ENCODE assay signal across 16 cellular contexts in the genomic region with DNA sequence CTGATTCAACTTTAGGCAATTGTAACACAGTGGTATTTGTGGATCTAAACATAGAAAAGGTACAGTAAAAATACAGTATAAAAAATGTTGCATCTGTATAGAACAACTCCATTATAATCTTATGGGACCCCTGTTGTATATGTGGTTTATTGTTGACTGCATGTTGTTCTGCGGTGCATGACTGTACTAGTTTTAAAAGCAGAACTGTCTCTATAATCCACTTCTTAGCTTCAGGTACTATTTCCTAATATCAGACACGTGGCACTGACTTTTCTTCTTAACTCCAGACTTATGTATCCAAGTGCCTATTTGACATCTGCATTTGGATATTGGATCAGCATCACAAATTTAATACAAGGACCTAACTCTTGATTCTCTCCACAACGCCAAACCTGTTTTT. TPM values are rescaled to one million over a fixed set of nuclear protein-coding genes. Genes with fewer than 3 reads are reported as not detected.
A peak's percentile ranks its signal among the peaks of the same experiment; 100 is the strongest.
DNase-seq lines count a peak whose midpoint lies in the region; ATAC-seq, FAIRE-seq and TF ChIP-seq lines count a peak whose summit lies in the region.
"Had no signal": no experiment of that assay in that cellular context is flagged by ENCODE, and none has a peak within 500 bp of the region (broad histone marks: within the 10 kb centered on the region; RNA-seq: fewer than 3 reads in every experiment).

No MANE protein-coding gene starts in this region.

- H3K4me1 Mint-ChIP-seq in activated CD8-positive, alpha-beta memory T cell treated with anti-CD3 and anti-CD28 coated beads, Interleukin-2, amount 10 ng/mL, durations not matched to agents 7 days and 5 days = peaks cover 86% of the 10 kb centered on the region
- H3K4me1 Mint-ChIP-seq in activated naive CD8-positive, alpha-beta T cell treated with anti-CD3 and anti-CD28 coated beads, Interleukin-2, amount 10 ng/mL, durations not matched to agents 7 days and 5 days = peaks cover 75% of the 10 kb centered on the region
- H3K4me1 Mint-ChIP-seq in naive thymus-derived CD8-positive, alpha-beta T cell = peaks cover 50 to 95% (median 93%) of the 10 kb centered on the region in 4 donors

- no peak for ATAC-seq in activated CD8-positive, alpha-beta memory T cell treated with anti-CD3 and anti-CD28 coated beads, Interleukin-2, amount 10 ng/mL, durations not matched to agents 7 days and 5 days
- ATAC-seq in activated naive CD8-positive, alpha-beta T cell treated with anti-CD3 and anti-CD28 coated beads, Interleukin-2, amount 10 ng/mL, durations not matched to agents 7 days and 5 days (ENCODE audit: low read depth) = no peak
- no peak for ATAC-seq in naive thymus-derived CD8-positive, alpha-beta T cell
- ATAC-seq in GM21576 (IDR thresholded peaks at IDR 0.05; ENCODE audit: unreplicated experiment) (no peak), GM18517 (IDR thresholded peaks at IDR 0.05; ENCODE audit: unreplicated experiment) (no peak), HG02798 (IDR thresholded peaks at IDR 0.05; ENCODE audit: poor library complexity, unreplicated experiment) (no peak)

- H3K27ac Mint-ChIP-seq in activated CD8-positive, alpha-beta memory T cell treated with anti-CD3 and anti-CD28 coated beads, Interleukin-2, amount 10 ng/mL, durations not matched to agents 7 days and 5 days = peak overlapping the region; percentile 51
- peak overlapping the region; percentile 46 for H3K27ac Mint-ChIP-seq in activated naive CD8-positive, alpha-beta T cell treated with anti-CD3 and anti-CD28 coated beads, Interleukin-2, amount 10 ng/mL, durations not matched to agents 7 days and 5 days
- H3K27ac Mint-ChIP-seq in naive thymus-derived CD8-positive, alpha-beta T cell = peak overlapping the region in 9 of 10 donors; percentile 58 to 96 (median 78)

- CTCF ChIA-PET in activated CD8-positive, alpha-beta memory T cell treated with anti-CD3 and anti-CD28 coated beads, Interleukin-2, amount 10 ng/mL, durations not matched to agents 7 days and 5 days (lab: Charles Lee) = interaction anchor here (0.7 to 1.5 kb wide), 3 partner anchors 10 to 40 kb away, joined by 3 read pairs; no protein-coding TSS in a partner anchor

- peaks cover 17% of the 10 kb centered on the region for H3K36me3 Mint-ChIP-seq in activated CD8-positive, alpha-beta memory T cell treated with anti-CD3 and anti-CD28 coated beads, Interleukin-2, amount 10 ng/mL, durations not matched to agents 7 days and 5 days
- H3K36me3 Mint-ChIP-seq in activated naive CD8-positive, alpha-beta T cell treated with anti-CD3 and anti-CD28 coated beads, Interleukin-2, amount 10 ng/mL, durations not matched to agents 7 days and 5 days = peaks cover 16% of the 10 kb centered on the region
- peaks cover 0 to 25% (median 8%) of the 10 kb centered on the region in 3 donors for H3K36me3 Mint-ChIP-seq in naive thymus-derived CD8-positive, alpha-beta T cell

- no peaks in the 10 kb centered on the region for H3K9me3 Mint-ChIP-seq in activated CD8-positive, alpha-beta memory T cell treated with anti-CD3 and anti-CD28 coated beads, Interleukin-2, amount 10 ng/mL, durations not matched to agents 7 days and 5 days (ENCODE audit: low read depth)
- no peaks in the 10 kb centered on the region for H3K9me3 Mint-ChIP-seq in activated naive CD8-positive, alpha-beta T cell treated with anti-CD3 and anti-CD28 coated beads, Interleukin-2, amount 10 ng/mL, durations not matched to agents 7 days and 5 days
- H3K9me3 Mint-ChIP-seq in naive thymus-derived CD8-positive, alpha-beta T cell = no peaks in the 10 kb centered on the region

- DNase-seq in activated CD8-positive, alpha-beta memory T cell treated with anti-CD3 and anti-CD28 coated beads, Interleukin-2, amount 10 ng/mL, durations not matched to agents 7 days and 5 days = no peak
- no peak for DNase-seq in activated CD8-positive, alpha-beta memory T cell treated with anti-CD3 and anti-CD28 coated beads for 24 hours
- no peak for DNase-seq in GM12891 (ENCODE audit: insufficient read length, low spot score)
- no peak for DNase-seq in activated naive CD8-positive, alpha-beta T cell treated with anti-CD3 and anti-CD28 coated beads, Interleukin-2, amount 10 ng/mL, durations not matched to agents 7 days and 5 days
- DNase-seq in naive thymus-derived CD8-positive, alpha-beta T cell = no peak
- DNase-seq: activated CD4-positive, CD25-positive, alpha-beta regulatory T cell; activated CD8-positive, alpha-beta memory T cell treated with anti-CD3 and anti-CD28 coated beads, Interleukin-2, amount 50 U/mL, for 48 hours; adrenal gland; Calu3; NCI-H446; NK-92 treated with Interleukin-12 subunit alpha and Interleukin-12 subunit beta, amount 100 ng/mL, for 24 hours; right cardiac atrium; T-helper 1 cell had no signal

- TF ChIP-seq POLR2A in GM12891 (IDR thresholded peaks at IDR 0.05; ENCODE audit: low read depth, low read length) = no peak

- H3K4me3 Mint-ChIP-seq in activated CD8-positive, alpha-beta memory T cell treated with anti-CD3 and anti-CD28 coated beads, Interleukin-2, amount 10 ng/mL, durations not matched to agents 7 days and 5 days = no peak overlapping the region
- no peak overlapping the region for H3K4me3 Mint-ChIP-seq in activated naive CD8-positive, alpha-beta T cell treated with anti-CD3 and anti-CD28 coated beads, Interleukin-2, amount 10 ng/mL, durations not matched to agents 7 days and 5 days
- H3K4me3 Mint-ChIP-seq in naive thymus-derived CD8-positive, alpha-beta T cell = peak overlapping the region in 9 of 10 donors; percentile 12 to 78 (median 65)

- FAIRE-seq in GM12891 (lab: Jason Lieb, UNC) = peak; percentile 5

- no peaks in the 10 kb centered on the region for H3K27me3 Mint-ChIP-seq in activated CD8-positive, alpha-beta memory T cell treated with anti-CD3 and anti-CD28 coated beads, Interleukin-2, amount 10 ng/mL, durations not matched to agents 7 days and 5 days
- H3K27me3 Mint-ChIP-seq in activated naive CD8-positive, alpha-beta T cell treated with anti-CD3 and anti-CD28 coated beads, Interleukin-2, amount 10 ng/mL, durations not matched to agents 7 days and 5 days = no peaks in the 10 kb centered on the region
- H3K27me3 Mint-ChIP-seq in naive thymus-derived CD8-positive, alpha-beta T cell = no peaks in the 10 kb centered on the region

- POLR2A ChIA-PET in activated naive CD8-positive, alpha-beta T cell treated with anti-CD3 and anti-CD28 coated beads, Interleukin-2, amount 10 ng/mL, durations not matched to agents 7 days and 5 days (lab: Charles Lee) = interaction anchor here (0.5 kb wide), 1 partner anchor 21 kb away, joined by 3 read pairs; no protein-coding TSS in a partner anchor
- POLR2A ChIA-PET in naive thymus-derived CD8-positive, alpha-beta T cell (lab: Charles Lee) = interaction anchor here (1.4 to 2.0 kb wide), 2 partner anchors 9 to 40 kb away, joined by 5 to 8 read pairs; no protein-coding TSS in a partner anchor

TF ChIP-seq in GM12891, 5 proteins besides CTCF, POLR2A, EP300 and RAD21:
- TF ChIP-seq POU2F2 (IDR thresholded peaks at IDR 0.05; ENCODE audit: low read depth, low read length) = no peak
- peak; percentile 59; the same call in 1 of the 2 replicates for TF ChIP-seq SPI1 (IDR thresholded peaks at IDR 0.05; ENCODE audit: low read depth, low read length)
TF ChIP-seq in GM12891: peak in this region for 1.

RNA-seq across cellular contexts. Expression of gene PACS1, which starts 41.1 kb away (rescaled TPM):
- total RNA-seq in activated CD8-positive, alpha-beta memory T cell treated with anti-CD3 and anti-CD28 coated beads, Interleukin-2, amount 10 ng/mL, durations not matched to agents 7 days and 5 days = 100 to 1,000 TPM in 1 of 2 experiments, 10 to 100 TPM in 1; 96.6 to 104 TPM
- 52.7 TPM for polyA plus RNA-seq in GM12891 (2012; ENCODE audit: low read depth, missing spikeins)
- 100 to 1,000 TPM; 138 to 162 TPM for total RNA-seq in activated naive CD8-positive, alpha-beta T cell treated with anti-CD3 and anti-CD28 coated beads, Interleukin-2, amount 10 ng/mL, durations not matched to agents 7 days and 5 days
- total RNA-seq in naive thymus-derived CD8-positive, alpha-beta T cell = 100 to 1,000 TPM; 312 to 317 TPM
- 10 to 100 TPM; 35.9 to 98.8 (median 49.9) TPM for polyA plus RNA-seq in naive thymus-derived CD8-positive, alpha-beta T cell

RNA-seq across cellular contexts. Expression of gene SF3B2, which starts 59.0 kb away (rescaled TPM):
- 100 to 1,000 TPM; 256 to 281 TPM for total RNA-seq in activated CD8-positive, alpha-beta memory T cell treated with anti-CD3 and anti-CD28 coated beads, Interleukin-2, amount 10 ng/mL, durations not matched to agents 7 days and 5 days
- 149 TPM for polyA plus RNA-seq in GM12891 (2012; ENCODE audit: low read depth, missing spikeins)
- 100 to 1,000 TPM; 231 to 246 TPM for total RNA-seq in activated naive CD8-positive, alpha-beta T cell treated with anti-CD3 and anti-CD28 coated beads, Interleukin-2, amount 10 ng/mL, durations not matched to agents 7 days and 5 days
- total RNA-seq in naive thymus-derived CD8-positive, alpha-beta T cell = 100 to 1,000 TPM; 184 to 197 TPM
- 100 to 1,000 TPM in 1 of 3 donors, 10 to 100 TPM in 2; 70.3 to 115 (median 91.6) TPM for polyA plus RNA-seq in naive thymus-derived CD8-positive, alpha-beta T cell

Comparison
In these comparisons a context has a peak if more than half of its experiments do, and no peak if none do; other contexts are left out.
1. H3K4me3 Mint-ChIP-seq: peak in naive thymus-derived CD8-positive, alpha-beta T cell (9 of 10); none in activated CD8-positive, alpha-beta memory T cell treated with anti-CD3 and anti-CD28 coated beads, Interleukin-2, amount 10 ng/mL, durations not matched to agents 7 days and 5 days (single experiment) and activated naive CD8-positive, alpha-beta T cell treated with anti-CD3 and anti-CD28 coated beads, Interleukin-2, amount 10 ng/mL, durations not matched to agents 7 days and 5 days (single experiment).
2. Peak in every context shown above with its lines, with median percentiles within 50 percentile points of each other: H3K27ac Mint-ChIP-seq.